10 cellular contexts compared by ENCODE assay signal in genomic region chr6:65638047-65638831, GRCh38.
DNase-seq lines count a peak whose midpoint lies in the region; ATAC-seq, FAIRE-seq and TF ChIP-seq lines count a peak whose summit lies in the region.
"Had no signal": no experiment of that assay in that cellular context is flagged by ENCODE, and none has a peak within 500 bp of the region (broad histone marks: within the 10 kb centered on the region; RNA-seq: fewer than 3 reads in every experiment).

No MANE protein-coding gene starts in this region.

- H3K18ac ChIP-seq in neuronal stem cell (ENCODE audit: low read length), result peak overlapping the region; percentile 85

- H3K9me2 ChIP-seq in GM23338 (ENCODE audit: insufficient read depth), result peaks cover 2% of the 10 kb centered on the region; the same call in 1 of the 2 replicates

- H3K23ac ChIP-seq in neuronal stem cell (ENCODE audit: low read depth, low read length, poor library complexity), result peak overlapping the region; percentile 60

- POLR2A ChIA-PET in GM12878 (lab: Charles Lee), result no interaction called here

- no peak overlapping the region for H2AK5ac ChIP-seq in neuronal stem cell (ENCODE audit: low read depth, low read length)

- no peak overlapping the region for H4K8ac ChIP-seq in neuronal stem cell (ENCODE audit: low read depth, low read length)

- no peak for TF ChIP-seq EP300 in GM12878 (IDR thresholded peaks at IDR 0.05; ENCODE audit: borderline replicate concordance in 1 of 2, control insufficient read depth in 1 of 2, low read depth in 2 of 2, low read length in 2 of 2)

- H3K4me3 ChIP-seq in GM23338 (no peak overlapping the region), GM12878 (no peak overlapping the region), neuronal stem cell (ENCODE audit: low read length in 2 of 2) (no peak overlapping the region)

- SMC1A ChIA-PET in GM12878 (lab: Charles Lee; ENCODE audit: uncharacterized antibody, unreplicated experiment), result interaction anchor here (0.6 to 3.7 kb wide), 5 partner anchors 8 to 858 kb away, joined by 3 to 15 read pairs (median 4); no protein-coding TSS in a partner anchor

- no peaks in the 10 kb centered on the region; the same call in 2 of the 3 replicates for H3K36me3 Mint-ChIP-seq in GM23338 (ENCODE audit: low read depth)

- H3K4me2 ChIP-seq in GM23338 (no peak overlapping the region), GM12878 (ENCODE audit: control insufficient read depth, insufficient read depth) (no peak overlapping the region), neuronal stem cell (ENCODE audit: insufficient read depth, low read length, poor library complexity, severe bottlenecking) (no peak overlapping the region)

- no peaks in the 10 kb centered on the region for H3K27me3 Mint-ChIP-seq in GM23338 (ENCODE audit: insufficient read depth, low read depth, poor library complexity)

- H2AFZ ChIP-seq in GM23338, result peak overlapping the region; percentile 87
- H2AFZ ChIP-seq in GM12878 (ENCODE audit: control insufficient read depth, low read depth, low read length), result no peak overlapping the region
- H2AFZ ChIP-seq in neuronal stem cell (ENCODE audit: low read length), result no peak overlapping the region

- no peak overlapping the region for H3K4me3 Mint-ChIP-seq in GM23338

- no peak overlapping the region for H2BK5ac ChIP-seq in neuronal stem cell (ENCODE audit: low read length)

- 57% methylated on average over 16 of the region's 22 CpGs for WGBS in GM12878 (ENCODE audit: insufficient coverage, insufficient replicate concordance, low lambda C conversion rate, missing lambda C conversion rate)
- WGBS in neuronal stem cell (ENCODE audit: extremely low coverage in 2 of 2, insufficient read length in 2 of 2, insufficient replicate concordance in 1 of 2), 2 donors, result no CpG with 5 or more reads among the region's 22 CpGs

- H2BK120ac ChIP-seq in neuronal stem cell (ENCODE audit: low read depth, low read length), result no peak overlapping the region

- peak; percentile 97 for ATAC-seq in GM23338
- ATAC-seq in GM12878, result peak; percentile 91
- no peak for ATAC-seq in GM21526 (IDR thresholded peaks at IDR 0.05; ENCODE audit: low FRiP score, unreplicated experiment)

- in situ Hi-C loops in GM12878 (cut with MboI), result no loop called here

- H3K27ac ChIP-seq in GM23338 (ENCODE audit: low read depth) (no peak overlapping the region), GM12878 (ENCODE audit: control insufficient read depth, insufficient read depth) (no peak overlapping the region), neuronal stem cell (replicated peaks; ENCODE audit: low read length) (no peak overlapping the region)

- CTCF ChIA-PET in GM12878 (lab: Yijun Ruan, JAX), result interaction anchor here (0.7 to 2.1 kb wide), 6 partner anchors 9 to 858 kb away, joined by 3 to 14 read pairs (median 3); no protein-coding TSS in a partner anchor

- RAD21 ChIA-PET in GM12878 (lab: Charles Lee; ENCODE audit: unreplicated experiment), result interaction anchor here (1.1 kb wide), 2 partner anchors 472 to 858 kb away, joined by 3 to 4 read pairs; no protein-coding TSS in a partner anchor

- TF ChIP-seq POLR2A in GM12878 (IDR thresholded peaks at IDR 0.05; ENCODE audit: low read depth, low read length), result no peak

- peak overlapping the region; percentile 93 for H2BK12ac ChIP-seq in neuronal stem cell (ENCODE audit: low read length)

- no peaks in the 10 kb centered on the region for H3F3A ChIP-seq in GM23338 (replicated peaks; ENCODE audit: low read depth)

- H3K4ac ChIP-seq in neuronal stem cell (ENCODE audit: low read length), result no peak overlapping the region

- H3K4me1 Mint-ChIP-seq in GM23338, result no peaks in the 10 kb centered on the region

- intact Hi-C loops in GM12878 (cut with micrococcal nuclease; ENCODE audit: unreplicated experiment), result loop anchor here (5.0 kb wide), 1 partner anchor 859 kb away; no protein-coding TSS in a partner anchor

- TF ChIP-seq RAD21 in GM12878 (IDR thresholded peaks at IDR 0.05; ENCODE audit: insufficient read depth, low read depth, low read length), result peak; percentile 21; the same call in 1 of the 2 replicates

- no peaks in the 10 kb centered on the region for H3K79me2 ChIP-seq in GM23338 (replicated peaks; ENCODE audit: insufficient read depth)
- H3K79me2 ChIP-seq in GM12878 (ENCODE audit: control insufficient read depth, insufficient read depth, low read length), result no peaks in the 10 kb centered on the region

- peak; percentile 64 to 65 for TF ChIP-seq CTCF in GM23338 (conservative IDR thresholded peaks at IDR 0.05; ENCODE audit: low read depth in 2 of 2)
- peak in 2 of 3 experiments; percentile 30 to 37; a peak in 2 of 6 replicates for TF ChIP-seq CTCF in GM12878 (IDR thresholded peaks at IDR 0.05 in 2 of 3, conservative IDR thresholded peaks at IDR 0.05 in 1 of 3; ENCODE audit: control insufficient read depth in 2 of 3, extremely low read depth in 1 of 3, insufficient read depth in 1 of 3, low read depth in 3 of 3, low read length in 3 of 3)

- H3K4me1 ChIP-seq in GM23338 (ENCODE audit: insufficient read depth) (no peaks in the 10 kb centered on the region), GM12878 (ENCODE audit: control insufficient read depth, insufficient read depth, low read length) (no peaks in the 10 kb centered on the region), neuronal stem cell (ENCODE audit: control insufficient read depth in 2 of 2, insufficient read depth in 1 of 2, low read depth in 1 of 2, low read length in 2 of 2) (peaks cover 3% of the 10 kb centered on the region in 2 donors)

- H2BK15ac ChIP-seq in neuronal stem cell (ENCODE audit: low read length), result peak overlapping the region; percentile 3

- no TSS peak for BruUV-seq in GM12878 (replicated peaks; lab: Mats Ljungman, UMichigan)

- no peaks in the 10 kb centered on the region for H3K79me1 ChIP-seq in neuronal stem cell (ENCODE audit: low read depth, low read length)

- H4K20me1 ChIP-seq in GM23338 (replicated peaks; ENCODE audit: insufficient read depth) (no peaks in the 10 kb centered on the region), GM12878 (ENCODE audit: control insufficient read depth, insufficient read depth) (no peaks in the 10 kb centered on the region)

- DNase-seq in GM23338 (ENCODE audit: low spot score), result peak; percentile 71
- DNase-seq in NCI-H1092 treated with DMSO at 0.1 percent for 48 hours (lab: John Stamatoyannopoulos, UW), result peak; percentile 8
- no peak for DNase-seq in GM12878 (ENCODE audit: low read depth, low spot score)
- DNase-seq in neuronal stem cell (ENCODE audit: low spot score), result peak; percentile 18
- DNase-seq in SKM-1 treated with dmso at 0.1 percent for 144 hours (lab: John Stamatoyannopoulos, UW; ENCODE audit: unreplicated experiment), result no peak
- no peak for DNase-seq in activated gamma-delta T cell (lab: John Stamatoyannopoulos, UW)
- DNase-seq: activated effector memory CD4-positive, alpha-beta T cell treated with anti-CD3 and anti-CD28 coated beads, Interleukin-2, amount 50 U/mL, for 16 hours; NCI-H2081 had no signal

- no peak overlapping the region for H3K27ac Mint-ChIP-seq in GM23338

- H3K9ac ChIP-seq in GM12878 (ENCODE audit: control insufficient read depth, insufficient read depth, low read length) (no peak overlapping the region), neuronal stem cell (ENCODE audit: low read depth, low read length, poor library complexity) (no peak overlapping the region)

- H3K27me3 ChIP-seq in GM23338 (ENCODE audit: insufficient read depth) (no peaks in the 10 kb centered on the region), GM12878 (replicated peaks in 1 of 2; ENCODE audit: control insufficient read depth in 2 of 2, insufficient read depth in 2 of 2, low read length in 1 of 2) (no peaks in the 10 kb centered on the region), neuronal stem cell (ENCODE audit: control insufficient read depth in 3 of 3, insufficient read depth in 3 of 3, low read depth in 1 of 3, low read length in 3 of 3) (no peaks in the 10 kb centered on the region)

- no peaks in the 10 kb centered on the region for H3K36me3 ChIP-seq in GM23338 (ENCODE audit: insufficient read depth)
- no peaks in the 10 kb centered on the region for H3K36me3 ChIP-seq in GM12878 (ENCODE audit: control insufficient read depth in 2 of 2, insufficient read depth in 2 of 2, low read length in 1 of 2)
- H3K36me3 ChIP-seq in neuronal stem cell (replicated peaks in 1 of 2; ENCODE audit: control insufficient read depth in 2 of 2, insufficient read depth in 2 of 2, low read length in 2 of 2), result no peaks in the 10 kb centered on the region

- no peaks in the 10 kb centered on the region for H3K9me3 ChIP-seq in GM12878 (replicated peaks; ENCODE audit: control insufficient read depth, insufficient read depth, low read length)
- H3K9me3 ChIP-seq in neuronal stem cell (replicated peaks in 1 of 2; ENCODE audit: control insufficient read depth in 2 of 2, insufficient read depth in 1 of 2, low read depth in 1 of 2, low read length in 2 of 2), result peaks cover 2% of the 10 kb centered on the region in 2 donors

- no peak overlapping the region for H4K91ac ChIP-seq in neuronal stem cell (ENCODE audit: low read depth, low read length, poor library complexity)

- peaks cover 5% of the 10 kb centered on the region; the same call in 2 of the 3 replicates for H3K9me3 Mint-ChIP-seq in GM23338

- no peak overlapping the region for H3K14ac ChIP-seq in neuronal stem cell (ENCODE audit: low read length)

- no peak for FAIRE-seq in GM12878 (lab: Jason Lieb, UNC)
- FAIRE-seq: TTC549 had no signal

TF ChIP-seq in GM23338, 12 proteins besides CTCF, POLR2A, EP300 and RAD21 (continues in another document):
- no peak for TF ChIP-seq CREB1 (CRISPR knock-in tag; IDR thresholded peaks at IDR 0.05; ENCODE audit: low read depth)
- TF ChIP-seq ZNF331 (CRISPR knock-in tag; IDR thresholded peaks at IDR 0.05; ENCODE audit: low read depth), result no peak
- TF ChIP-seq POLR2AphosphoS5 (IDR thresholded peaks at IDR 0.05; ENCODE audit: low read depth), result no peak
- TF ChIP-seq NANOG (IDR thresholded peaks at IDR 0.05; ENCODE audit: borderline replicate concordance), result no peak
- TF ChIP-seq EZH2phosphoT487 (IDR thresholded peaks at IDR 0.05; ENCODE audit: unreplicated experiment), result no peak
- TF ChIP-seq STAT1 (IDR thresholded peaks at IDR 0.05; ENCODE audit: unreplicated experiment), result no peak

TF ChIP-seq in GM12878, 131 proteins besides CTCF, POLR2A, EP300 and RAD21:
- TF ChIP-seq SMC3 (IDR thresholded peaks at IDR 0.05; ENCODE audit: borderline replicate concordance, low read length), result 0 out of 2 replicates have a peak, but pooled peaks have one; percentile 18
- TF ChIP-seq NFYA (IDR thresholded peaks at IDR 0.05; ENCODE audit: borderline replicate concordance, low read depth, low read length), result no peak

Comparison
In these comparisons a context has a peak if more than half of its experiments do, and no peak if none do; other contexts are left out.
1. DNase-seq: peak in GM23338 (single experiment), NCI-H1092 treated with DMSO at 0.1 percent for 48 hours (single experiment) and neuronal stem cell (single experiment); none in GM12878 (single experiment), SKM-1 treated with dmso at 0.1 percent for 144 hours (single experiment) and activated gamma-delta T cell (single experiment).